8 cellular contexts compared by ENCODE assay signal in the genomic region with DNA sequence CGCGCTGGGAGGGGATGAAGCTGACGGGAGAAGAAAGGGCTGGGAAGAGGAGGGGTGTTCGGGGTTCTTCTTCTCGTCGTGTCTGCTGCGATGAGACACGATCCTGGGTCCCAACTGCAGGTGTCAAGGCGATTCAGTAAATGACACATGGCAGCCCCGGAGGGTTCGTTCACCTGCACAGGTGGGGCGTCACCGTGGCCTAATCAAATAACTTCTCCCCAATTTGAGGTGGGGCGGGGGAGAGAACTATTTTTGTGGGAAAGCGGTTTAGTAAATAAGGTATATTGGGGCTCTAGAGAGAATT. TPM values are rescaled to one million over a fixed set of nuclear protein-coding genes. Genes with fewer than 3 reads are reported as not detected.
DNase-seq lines count a peak whose midpoint lies in the region; ATAC-seq and TF ChIP-seq lines count a peak whose summit lies in the region.

No MANE protein-coding gene starts in this region.

- H3K27ac Mint-ChIP-seq in T-helper 2 cell treated with Interferon-gamma antibody and Interleukin-4, amounts not matched to agents 5 μg/mL and 100 μg/mL, for 36 hours, result no peak overlapping the region
- H3K27ac Mint-ChIP-seq in WTC11, result no peak overlapping the region

- no peaks in the 10 kb centered on the region for H3K36me3 Mint-ChIP-seq in T-helper 2 cell treated with Interferon-gamma antibody and Interleukin-4, amounts not matched to agents 5 μg/mL and 100 μg/mL, for 36 hours (ENCODE audit: low read depth)
- no peaks in the 10 kb centered on the region for H3K36me3 Mint-ChIP-seq in WTC11

- DNase-seq in T-helper 2 cell treated with Interferon-gamma antibody and Interleukin-4, amounts not matched to agents 5 μg/mL and 100 μg/mL, for 36 hours (ENCODE audit: low spot score), result no peak
- no peak for DNase-seq in T-helper 2 cell
- no peak for DNase-seq in WTC11 (ENCODE audit: low spot score)
- DNase-seq in suprapubic skin (ENCODE audit: low spot score in 2 of 2), result no peak
- DNase-seq in NCI-H446 (lab: John Stamatoyannopoulos, UW), result no peak

- H3K4me1 ChIP-seq in iPS-20b (ENCODE audit: insufficient read depth, low read length), result no peaks in the 10 kb centered on the region
- peaks cover 18% of the 10 kb centered on the region for H3K4me1 ChIP-seq in suprapubic skin

- peak overlapping the region; percentile 82 for H3K4me3 ChIP-seq in iPS-20b (ENCODE audit: low read length)
- peak overlapping the region; percentile 56 for H3K4me3 ChIP-seq in suprapubic skin

- 2% methylated on average over 15 of the region's 15 CpGs for WGBS in suprapubic skin

- ATAC-seq in WTC11, result peak; percentile 13
- ATAC-seq in HG03108 (IDR thresholded peaks at IDR 0.05; ENCODE audit: unreplicated experiment), result no peak
- no peak for ATAC-seq in HG03097 (IDR thresholded peaks at IDR 0.05; ENCODE audit: low FRiP score, unreplicated experiment)

- no peak for TF ChIP-seq EP300 in suprapubic skin (IDR thresholded peaks at IDR 0.05)

- H3K27me3 Mint-ChIP-seq in T-helper 2 cell treated with Interferon-gamma antibody and Interleukin-4, amounts not matched to agents 5 μg/mL and 100 μg/mL, for 36 hours (ENCODE audit: low read depth), result peaks cover 75% of the 10 kb centered on the region
- peaks cover 76% of the 10 kb centered on the region for H3K27me3 Mint-ChIP-seq in WTC11 (ENCODE audit: low read depth)

- H3K4me3 Mint-ChIP-seq in T-helper 2 cell treated with Interferon-gamma antibody and Interleukin-4, amounts not matched to agents 5 μg/mL and 100 μg/mL, for 36 hours, result peak overlapping the region; percentile 80
- H3K4me3 Mint-ChIP-seq in WTC11, result peak overlapping the region; percentile 82

- H3K4me1 Mint-ChIP-seq in T-helper 2 cell treated with Interferon-gamma antibody and Interleukin-4, amounts not matched to agents 5 μg/mL and 100 μg/mL, for 36 hours (ENCODE audit: low read depth), result peaks cover 16% of the 10 kb centered on the region
- H3K4me1 Mint-ChIP-seq in WTC11, result peaks cover 13% of the 10 kb centered on the region

- H3K27ac ChIP-seq in iPS-20b (ENCODE audit: low read length) (no peak overlapping the region), suprapubic skin (no peak overlapping the region)

- CTCF ChIA-PET in WTC11 (lab: Charles Lee), result interaction anchor here (1.4 to 3.0 kb wide), 3 partner anchors 16 to 190 kb away, joined by 3 to 16 read pairs (median 4); no protein-coding TSS in a partner anchor

- no peaks in the 10 kb centered on the region for H3K9me3 Mint-ChIP-seq in T-helper 2 cell treated with Interferon-gamma antibody and Interleukin-4, amounts not matched to agents 5 μg/mL and 100 μg/mL, for 36 hours
- H3K9me3 Mint-ChIP-seq in WTC11, result no peaks in the 10 kb centered on the region

- peaks cover 76% of the 10 kb centered on the region for H3K27me3 ChIP-seq in iPS-20b (ENCODE audit: insufficient read depth, low read length)
- H3K27me3 ChIP-seq in suprapubic skin, result peaks cover 8% of the 10 kb centered on the region

- TF ChIP-seq POLR2A in suprapubic skin (IDR thresholded peaks at IDR 0.05), result no peak

- peak overlapping the region; percentile 7; the same call in 1 of the 2 replicates for H3K9ac ChIP-seq in iPS-20b (ENCODE audit: low read depth, low read length)

- H3K36me3 ChIP-seq in iPS-20b (ENCODE audit: insufficient read depth, low read depth, low read length) (no peaks in the 10 kb centered on the region), suprapubic skin (no peaks in the 10 kb centered on the region)

- TF ChIP-seq CTCF in WTC11 (IDR thresholded peaks at IDR 0.05) (no peak), suprapubic skin (IDR thresholded peaks at IDR 0.05) (no peak)

- POLR2A ChIA-PET in WTC11 (lab: Charles Lee), result no interaction called here

- H3K9me3 ChIP-seq in iPS-20b (ENCODE audit: insufficient read depth, low read depth, low read length), result no peaks in the 10 kb centered on the region
- no peaks in the 10 kb centered on the region for H3K9me3 ChIP-seq in suprapubic skin

TF ChIP-seq in WTC11, 78 proteins besides CTCF, POLR2A, EP300 and RAD21:
- TF ChIP-seq ATF2 (CRISPR knock-in tag; IDR thresholded peaks at IDR 0.05; ENCODE audit: borderline replicate concordance, low read depth) (no peak), ZNF416 (CRISPR knock-in tag; IDR thresholded peaks at IDR 0.05) (no peak), NFE2L1 (CRISPR knock-in tag; IDR thresholded peaks at IDR 0.05) (no peak), ZNF671 (CRISPR knock-in tag; IDR thresholded peaks at IDR 0.05) (no peak), FOXK1 (CRISPR knock-in tag; IDR thresholded peaks at IDR 0.05) (no peak), GABPB1 (CRISPR knock-in tag; IDR thresholded peaks at IDR 0.05) (no peak), NR1H2 (CRISPR knock-in tag; IDR thresholded peaks at IDR 0.05) (no peak), NFATC4 (CRISPR knock-in tag; IDR thresholded peaks at IDR 0.05) (no peak), ZNF121 (CRISPR knock-in tag; IDR thresholded peaks at IDR 0.05) (no peak), ZNF423 (CRISPR knock-in tag; IDR thresholded peaks at IDR 0.05) (no peak), HMGA2 (CRISPR knock-in tag; IDR thresholded peaks at IDR 0.05) (no peak), HMGXB4 (CRISPR knock-in tag; IDR thresholded peaks at IDR 0.05) (no peak), NR3C1 (CRISPR knock-in tag; conservative IDR thresholded peaks at IDR 0.05; ENCODE audit: low read depth) (no peak), ERG (CRISPR knock-in tag; IDR thresholded peaks at IDR 0.05) (no peak)

RNA-seq across cellular contexts. Expression of gene FAM81A, which starts 0.6 kb away (rescaled TPM):
- 2.0 to 2.4 TPM (median 2.1 TPM) in 3 replicates for total RNA-seq in WTC11 (2021)
- 1 to 10 TPM in 3 of 4 donors, under 1 TPM in 1; 0.79 to 7.8 (median 1.8) TPM for total RNA-seq in suprapubic skin
